ENCODE assay signal across 1 cellular context in the genomic region with DNA sequence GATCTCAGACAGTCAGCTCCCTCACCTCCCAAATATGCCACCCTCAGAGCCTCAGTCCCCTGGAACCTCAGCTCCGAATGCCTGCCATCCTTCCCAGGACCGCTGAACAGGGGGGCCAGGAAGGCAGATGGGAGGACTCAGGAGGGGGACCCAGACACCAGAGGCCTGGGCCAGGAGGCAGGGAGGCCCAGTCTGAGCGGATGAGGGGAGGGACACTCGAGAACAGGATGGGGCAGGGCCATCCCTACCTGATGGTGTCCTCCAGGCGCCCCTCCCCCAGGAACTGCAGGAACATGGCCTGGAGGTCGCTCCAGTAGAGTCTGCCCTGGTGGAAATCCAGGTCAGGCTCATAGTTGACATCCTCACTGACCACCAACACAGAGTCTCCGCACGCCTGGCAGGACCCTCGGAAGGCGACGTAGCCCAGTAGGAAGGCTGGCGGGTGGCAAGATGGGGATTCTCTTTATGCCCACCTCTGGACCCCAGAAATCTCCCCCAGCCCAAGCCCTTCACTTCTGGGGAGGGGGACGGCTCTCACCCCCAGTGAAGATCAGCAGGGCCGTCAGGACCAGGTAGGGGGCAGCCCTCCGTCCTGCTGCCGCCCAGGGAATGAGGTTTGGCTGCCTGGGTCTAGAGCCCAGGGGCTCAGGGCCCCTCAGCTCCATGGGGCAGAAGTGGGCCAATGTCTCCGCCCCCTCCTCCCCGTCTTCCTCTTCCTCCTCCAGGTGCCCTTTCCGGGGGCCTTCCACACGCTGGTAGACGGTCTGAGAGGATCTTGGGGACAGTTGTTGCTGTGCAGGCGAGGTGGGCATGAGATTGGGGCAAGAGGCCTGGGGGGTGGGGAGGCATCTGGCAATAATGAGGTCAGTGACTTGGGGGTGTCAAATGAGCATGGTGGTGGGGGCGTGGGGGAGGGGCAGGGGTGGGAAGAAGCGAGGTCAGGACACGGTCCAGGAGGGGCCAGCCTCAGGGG.
TF ChIP-seq lines count a peak whose summit lies in the region.

No MANE protein-coding gene starts in this region.

TF ChIP-seq in K562, 482 proteins besides CTCF, POLR2A, EP300 and RAD21 (continued from another document and continues in another):
- TF ChIP-seq, protein P1, sequence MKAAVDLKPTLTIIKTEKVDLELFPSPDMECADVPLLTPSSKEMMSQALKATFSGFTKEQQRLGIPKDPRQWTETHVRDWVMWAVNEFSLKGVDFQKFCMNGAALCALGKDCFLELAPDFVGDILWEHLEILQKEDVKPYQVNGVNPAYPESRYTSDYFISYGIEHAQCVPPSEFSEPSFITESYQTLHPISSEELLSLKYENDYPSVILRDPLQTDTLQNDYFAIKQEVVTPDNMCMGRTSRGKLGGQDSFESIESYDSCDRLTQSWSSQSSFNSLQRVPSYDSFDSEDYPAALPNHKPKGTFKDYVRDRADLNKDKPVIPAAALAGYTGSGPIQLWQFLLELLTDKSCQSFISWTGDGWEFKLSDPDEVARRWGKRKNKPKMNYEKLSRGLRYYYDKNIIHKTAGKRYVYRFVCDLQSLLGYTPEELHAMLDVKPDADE (conservative IDR thresholded peaks at IDR 0.05; ENCODE audit: control insufficient read depth, low read depth, low read length): 0 out of 2 replicates have a peak, but pooled peaks have one; percentile 28
- TF ChIP-seq SAFB (IDR thresholded peaks at IDR 0.05; ENCODE audit: borderline replicate concordance, low read depth, low read length): no peak
- TF ChIP-seq, protein P2, sequence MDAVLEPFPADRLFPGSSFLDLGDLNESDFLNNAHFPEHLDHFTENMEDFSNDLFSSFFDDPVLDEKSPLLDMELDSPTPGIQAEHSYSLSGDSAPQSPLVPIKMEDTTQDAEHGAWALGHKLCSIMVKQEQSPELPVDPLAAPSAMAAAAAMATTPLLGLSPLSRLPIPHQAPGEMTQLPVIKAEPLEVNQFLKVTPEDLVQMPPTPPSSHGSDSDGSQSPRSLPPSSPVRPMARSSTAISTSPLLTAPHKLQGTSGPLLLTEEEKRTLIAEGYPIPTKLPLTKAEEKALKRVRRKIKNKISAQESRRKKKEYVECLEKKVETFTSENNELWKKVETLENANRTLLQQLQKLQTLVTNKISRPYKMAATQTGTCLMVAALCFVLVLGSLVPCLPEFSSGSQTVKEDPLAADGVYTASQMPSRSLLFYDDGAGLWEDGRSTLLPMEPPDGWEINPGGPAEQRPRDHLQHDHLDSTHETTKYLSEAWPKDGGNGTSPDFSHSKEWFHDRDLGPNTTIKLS (IDR thresholded peaks at IDR 0.05; ENCODE audit: borderline replicate concordance, low read depth): no peak
- no peak for TF ChIP-seq ZNF830 (CRISPR knock-in tag; IDR thresholded peaks at IDR 0.05)
- no peak for TF ChIP-seq MAFG (tag; conservative IDR thresholded peaks at IDR 0.05)
- TF ChIP-seq, protein P3, sequence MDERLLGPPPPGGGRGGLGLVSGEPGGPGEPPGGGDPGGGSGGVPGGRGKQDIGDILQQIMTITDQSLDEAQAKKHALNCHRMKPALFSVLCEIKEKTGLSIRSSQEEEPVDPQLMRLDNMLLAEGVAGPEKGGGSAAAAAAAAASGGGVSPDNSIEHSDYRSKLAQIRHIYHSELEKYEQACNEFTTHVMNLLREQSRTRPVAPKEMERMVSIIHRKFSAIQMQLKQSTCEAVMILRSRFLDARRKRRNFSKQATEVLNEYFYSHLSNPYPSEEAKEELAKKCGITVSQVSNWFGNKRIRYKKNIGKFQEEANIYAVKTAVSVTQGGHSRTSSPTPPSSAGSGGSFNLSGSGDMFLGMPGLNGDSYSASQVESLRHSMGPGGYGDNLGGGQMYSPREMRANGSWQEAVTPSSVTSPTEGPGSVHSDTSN (CRISPR knock-in tag; IDR thresholded peaks at IDR 0.05; ENCODE audit: low read depth): no peak
- TF ChIP-seq, protein P3 (tag; conservative IDR thresholded peaks at IDR 0.05; ENCODE audit: low read depth): no peak
- no peak for TF ChIP-seq CSDE1 (IDR thresholded peaks at IDR 0.05)
- TF ChIP-seq, protein P4, sequence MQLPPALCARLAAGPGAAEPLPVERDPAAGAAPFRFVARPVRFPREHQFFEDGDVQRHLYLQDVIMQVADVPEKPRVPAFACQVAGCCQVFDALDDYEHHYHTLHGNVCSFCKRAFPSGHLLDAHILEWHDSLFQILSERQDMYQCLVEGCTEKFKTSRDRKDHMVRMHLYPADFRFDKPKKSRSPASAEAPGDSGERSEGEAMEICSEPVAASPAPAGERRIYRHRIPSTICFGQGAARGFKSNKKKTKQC (CRISPR knock-in tag; IDR thresholded peaks at IDR 0.05): 0 out of 2 replicates have a peak, but pooled peaks have one; percentile 12
- no peak for TF ChIP-seq TAF7 (tag; IDR thresholded peaks at IDR 0.05)
- TF ChIP-seq NR4A1 (CRISPR knock-in tag; IDR thresholded peaks at IDR 0.05): no peak
- TF ChIP-seq NR4A1 (tag; IDR thresholded peaks at IDR 0.05): no peak
- 0 out of 2 replicates have a peak, but pooled peaks have one; percentile 28 for TF ChIP-seq NR2C2 (CRISPR knock-in tag; IDR thresholded peaks at IDR 0.05)
- peak; percentile 34; the same call in 1 of the 2 replicates for TF ChIP-seq NR2C2 (tag; IDR thresholded peaks at IDR 0.05)
- no peak for TF ChIP-seq BRD9 (IDR thresholded peaks at IDR 0.05; ENCODE audit: low read depth, partially characterized antibody)
- TF ChIP-seq ZFP1 (CRISPR knock-in tag; IDR thresholded peaks at IDR 0.05): no peak
- TF ChIP-seq, protein P5, sequence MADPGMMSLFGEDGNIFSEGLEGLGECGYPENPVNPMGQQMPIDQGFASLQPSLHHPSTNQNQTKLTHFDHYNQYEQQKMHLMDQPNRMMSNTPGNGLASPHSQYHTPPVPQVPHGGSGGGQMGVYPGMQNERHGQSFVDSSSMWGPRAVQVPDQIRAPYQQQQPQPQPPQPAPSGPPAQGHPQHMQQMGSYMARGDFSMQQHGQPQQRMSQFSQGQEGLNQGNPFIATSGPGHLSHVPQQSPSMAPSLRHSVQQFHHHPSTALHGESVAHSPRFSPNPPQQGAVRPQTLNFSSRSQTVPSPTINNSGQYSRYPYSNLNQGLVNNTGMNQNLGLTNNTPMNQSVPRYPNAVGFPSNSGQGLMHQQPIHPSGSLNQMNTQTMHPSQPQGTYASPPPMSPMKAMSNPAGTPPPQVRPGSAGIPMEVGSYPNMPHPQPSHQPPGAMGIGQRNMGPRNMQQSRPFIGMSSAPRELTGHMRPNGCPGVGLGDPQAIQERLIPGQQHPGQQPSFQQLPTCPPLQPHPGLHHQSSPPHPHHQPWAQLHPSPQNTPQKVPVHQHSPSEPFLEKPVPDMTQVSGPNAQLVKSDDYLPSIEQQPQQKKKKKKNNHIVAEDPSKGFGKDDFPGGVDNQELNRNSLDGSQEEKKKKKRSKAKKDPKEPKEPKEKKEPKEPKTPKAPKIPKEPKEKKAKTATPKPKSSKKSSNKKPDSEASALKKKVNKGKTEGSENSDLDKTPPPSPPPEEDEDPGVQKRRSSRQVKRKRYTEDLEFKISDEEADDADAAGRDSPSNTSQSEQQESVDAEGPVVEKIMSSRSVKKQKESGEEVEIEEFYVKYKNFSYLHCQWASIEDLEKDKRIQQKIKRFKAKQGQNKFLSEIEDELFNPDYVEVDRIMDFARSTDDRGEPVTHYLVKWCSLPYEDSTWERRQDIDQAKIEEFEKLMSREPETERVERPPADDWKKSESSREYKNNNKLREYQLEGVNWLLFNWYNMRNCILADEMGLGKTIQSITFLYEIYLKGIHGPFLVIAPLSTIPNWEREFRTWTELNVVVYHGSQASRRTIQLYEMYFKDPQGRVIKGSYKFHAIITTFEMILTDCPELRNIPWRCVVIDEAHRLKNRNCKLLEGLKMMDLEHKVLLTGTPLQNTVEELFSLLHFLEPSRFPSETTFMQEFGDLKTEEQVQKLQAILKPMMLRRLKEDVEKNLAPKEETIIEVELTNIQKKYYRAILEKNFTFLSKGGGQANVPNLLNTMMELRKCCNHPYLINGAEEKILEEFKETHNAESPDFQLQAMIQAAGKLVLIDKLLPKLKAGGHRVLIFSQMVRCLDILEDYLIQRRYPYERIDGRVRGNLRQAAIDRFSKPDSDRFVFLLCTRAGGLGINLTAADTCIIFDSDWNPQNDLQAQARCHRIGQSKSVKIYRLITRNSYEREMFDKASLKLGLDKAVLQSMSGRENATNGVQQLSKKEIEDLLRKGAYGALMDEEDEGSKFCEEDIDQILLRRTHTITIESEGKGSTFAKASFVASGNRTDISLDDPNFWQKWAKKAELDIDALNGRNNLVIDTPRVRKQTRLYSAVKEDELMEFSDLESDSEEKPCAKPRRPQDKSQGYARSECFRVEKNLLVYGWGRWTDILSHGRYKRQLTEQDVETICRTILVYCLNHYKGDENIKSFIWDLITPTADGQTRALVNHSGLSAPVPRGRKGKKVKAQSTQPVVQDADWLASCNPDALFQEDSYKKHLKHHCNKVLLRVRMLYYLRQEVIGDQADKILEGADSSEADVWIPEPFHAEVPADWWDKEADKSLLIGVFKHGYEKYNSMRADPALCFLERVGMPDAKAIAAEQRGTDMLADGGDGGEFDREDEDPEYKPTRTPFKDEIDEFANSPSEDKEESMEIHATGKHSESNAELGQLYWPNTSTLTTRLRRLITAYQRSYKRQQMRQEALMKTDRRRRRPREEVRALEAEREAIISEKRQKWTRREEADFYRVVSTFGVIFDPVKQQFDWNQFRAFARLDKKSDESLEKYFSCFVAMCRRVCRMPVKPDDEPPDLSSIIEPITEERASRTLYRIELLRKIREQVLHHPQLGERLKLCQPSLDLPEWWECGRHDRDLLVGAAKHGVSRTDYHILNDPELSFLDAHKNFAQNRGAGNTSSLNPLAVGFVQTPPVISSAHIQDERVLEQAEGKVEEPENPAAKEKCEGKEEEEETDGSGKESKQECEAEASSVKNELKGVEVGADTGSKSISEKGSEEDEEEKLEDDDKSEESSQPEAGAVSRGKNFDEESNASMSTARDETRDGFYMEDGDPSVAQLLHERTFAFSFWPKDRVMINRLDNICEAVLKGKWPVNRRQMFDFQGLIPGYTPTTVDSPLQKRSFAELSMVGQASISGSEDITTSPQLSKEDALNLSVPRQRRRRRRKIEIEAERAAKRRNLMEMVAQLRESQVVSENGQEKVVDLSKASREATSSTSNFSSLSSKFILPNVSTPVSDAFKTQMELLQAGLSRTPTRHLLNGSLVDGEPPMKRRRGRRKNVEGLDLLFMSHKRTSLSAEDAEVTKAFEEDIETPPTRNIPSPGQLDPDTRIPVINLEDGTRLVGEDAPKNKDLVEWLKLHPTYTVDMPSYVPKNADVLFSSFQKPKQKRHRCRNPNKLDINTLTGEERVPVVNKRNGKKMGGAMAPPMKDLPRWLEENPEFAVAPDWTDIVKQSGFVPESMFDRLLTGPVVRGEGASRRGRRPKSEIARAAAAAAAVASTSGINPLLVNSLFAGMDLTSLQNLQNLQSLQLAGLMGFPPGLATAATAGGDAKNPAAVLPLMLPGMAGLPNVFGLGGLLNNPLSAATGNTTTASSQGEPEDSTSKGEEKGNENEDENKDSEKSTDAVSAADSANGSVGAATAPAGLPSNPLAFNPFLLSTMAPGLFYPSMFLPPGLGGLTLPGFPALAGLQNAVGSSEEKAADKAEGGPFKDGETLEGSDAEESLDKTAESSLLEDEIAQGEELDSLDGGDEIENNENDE (IDR thresholded peaks at IDR 0.05; ENCODE audit: low read depth, low read length): no peak
- TF ChIP-seq, protein P6, sequence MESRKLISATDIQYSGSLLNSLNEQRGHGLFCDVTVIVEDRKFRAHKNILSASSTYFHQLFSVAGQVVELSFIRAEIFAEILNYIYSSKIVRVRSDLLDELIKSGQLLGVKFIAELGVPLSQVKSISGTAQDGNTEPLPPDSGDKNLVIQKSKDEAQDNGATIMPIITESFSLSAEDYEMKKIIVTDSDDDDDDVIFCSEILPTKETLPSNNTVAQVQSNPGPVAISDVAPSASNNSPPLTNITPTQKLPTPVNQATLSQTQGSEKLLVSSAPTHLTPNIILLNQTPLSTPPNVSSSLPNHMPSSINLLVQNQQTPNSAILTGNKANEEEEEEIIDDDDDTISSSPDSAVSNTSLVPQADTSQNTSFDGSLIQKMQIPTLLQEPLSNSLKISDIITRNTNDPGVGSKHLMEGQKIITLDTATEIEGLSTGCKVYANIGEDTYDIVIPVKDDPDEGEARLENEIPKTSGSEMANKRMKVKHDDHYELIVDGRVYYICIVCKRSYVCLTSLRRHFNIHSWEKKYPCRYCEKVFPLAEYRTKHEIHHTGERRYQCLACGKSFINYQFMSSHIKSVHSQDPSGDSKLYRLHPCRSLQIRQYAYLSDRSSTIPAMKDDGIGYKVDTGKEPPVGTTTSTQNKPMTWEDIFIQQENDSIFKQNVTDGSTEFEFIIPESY (CRISPR knock-in tag; IDR thresholded peaks at IDR 0.05): no peak
- TF ChIP-seq CBFB (CRISPR knock-in tag; IDR thresholded peaks at IDR 0.05): peak; percentile 47; the same call in 1 of the 2 replicates
- TF ChIP-seq, protein P7, sequence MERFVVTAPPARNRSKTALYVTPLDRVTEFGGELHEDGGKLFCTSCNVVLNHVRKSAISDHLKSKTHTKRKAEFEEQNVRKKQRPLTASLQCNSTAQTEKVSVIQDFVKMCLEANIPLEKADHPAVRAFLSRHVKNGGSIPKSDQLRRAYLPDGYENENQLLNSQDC (CRISPR knock-in tag; IDR thresholded peaks at IDR 0.05): no peak
- TF ChIP-seq, protein P8, sequence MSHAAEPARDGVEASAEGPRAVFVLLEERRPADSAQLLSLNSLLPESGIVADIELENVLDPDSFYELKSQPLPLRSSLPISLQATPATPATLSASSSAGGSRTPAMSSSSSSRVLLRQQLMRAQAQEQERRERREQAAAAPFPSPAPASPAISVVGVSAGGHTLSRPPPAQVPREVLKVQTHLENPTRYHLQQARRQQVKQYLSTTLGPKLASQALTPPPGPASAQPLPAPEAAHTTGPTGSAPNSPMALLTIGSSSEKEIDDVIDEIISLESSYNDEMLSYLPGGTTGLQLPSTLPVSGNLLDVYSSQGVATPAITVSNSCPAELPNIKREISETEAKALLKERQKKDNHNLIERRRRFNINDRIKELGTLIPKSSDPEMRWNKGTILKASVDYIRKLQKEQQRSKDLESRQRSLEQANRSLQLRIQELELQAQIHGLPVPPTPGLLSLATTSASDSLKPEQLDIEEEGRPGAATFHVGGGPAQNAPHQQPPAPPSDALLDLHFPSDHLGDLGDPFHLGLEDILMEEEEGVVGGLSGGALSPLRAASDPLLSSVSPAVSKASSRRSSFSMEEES (CRISPR knock-in tag; IDR thresholded peaks at IDR 0.05): no peak
- peak; percentile 62 for TF ChIP-seq CTBP1 (IDR thresholded peaks at IDR 0.05; ENCODE audit: borderline replicate concordance)
- TF ChIP-seq SMARCA4 (IDR thresholded peaks at IDR 0.05): no peak
- TF ChIP-seq, protein P9, sequence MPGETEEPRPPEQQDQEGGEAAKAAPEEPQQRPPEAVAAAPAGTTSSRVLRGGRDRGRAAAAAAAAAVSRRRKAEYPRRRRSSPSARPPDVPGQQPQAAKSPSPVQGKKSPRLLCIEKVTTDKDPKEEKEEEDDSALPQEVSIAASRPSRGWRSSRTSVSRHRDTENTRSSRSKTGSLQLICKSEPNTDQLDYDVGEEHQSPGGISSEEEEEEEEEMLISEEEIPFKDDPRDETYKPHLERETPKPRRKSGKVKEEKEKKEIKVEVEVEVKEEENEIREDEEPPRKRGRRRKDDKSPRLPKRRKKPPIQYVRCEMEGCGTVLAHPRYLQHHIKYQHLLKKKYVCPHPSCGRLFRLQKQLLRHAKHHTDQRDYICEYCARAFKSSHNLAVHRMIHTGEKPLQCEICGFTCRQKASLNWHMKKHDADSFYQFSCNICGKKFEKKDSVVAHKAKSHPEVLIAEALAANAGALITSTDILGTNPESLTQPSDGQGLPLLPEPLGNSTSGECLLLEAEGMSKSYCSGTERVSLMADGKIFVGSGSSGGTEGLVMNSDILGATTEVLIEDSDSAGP (CRISPR knock-in tag; IDR thresholded peaks at IDR 0.05): 0 out of 2 replicates have a peak, but pooled peaks have one; percentile 58
- TF ChIP-seq SUPT5H (IDR thresholded peaks at IDR 0.05): peak; percentile 41; the same call in 1 of the 2 replicates
- no peak for TF ChIP-seq L3MBTL2 (IDR thresholded peaks at IDR 0.05)
